Comparison of ENCODE assay signal across 11 cellular contexts in genomic region chr3:4741106-4741403, GRCh38.
DNase-seq lines count a peak whose midpoint lies in the region; ATAC-seq and TF ChIP-seq lines count a peak whose summit lies in the region.
"Had no signal": no experiment of that assay in that cellular context is flagged by ENCODE, and none has a peak within 500 bp of the region (broad histone marks: within the 10 kb centered on the region; RNA-seq: fewer than 3 reads in every experiment).

No MANE protein-coding gene starts in this region.

- peaks cover 2% of the 10 kb centered on the region for H3K9me3 Mint-ChIP-seq in natural killer cell treated with Interleukin-12 subunit alpha and Interleukin-12 subunit beta and Interleukin-15 and Interleukin-18, amount 100 ng/mL, for 72 hours

- peak overlapping the region; percentile 85 for H3K4me3 Mint-ChIP-seq in natural killer cell treated with Interleukin-12 subunit alpha and Interleukin-12 subunit beta and Interleukin-15 and Interleukin-18, amount 100 ng/mL, for 72 hours

- peaks cover 10 to 93% (median 52%) of the 10 kb centered on the region in 9 donors for H3K4me1 ChIP-seq in heart right ventricle
- peaks cover 0 to 5% of the 10 kb centered on the region in 2 donors for H3K4me1 ChIP-seq in uterus

- intact Hi-C loops in heart right ventricle (cut with DNase I) (loop anchor here in 6 of 10 donors (1.0 to 10.0 kb wide), 7 partner anchors 10 to 246 kb away; partner anchors contain the start of gene BHLHE40 (in 1 of the 6)), Right ventricle myocardium inferior (cut with DNase I) (no loop called here), uterus (cut with DNase I; ENCODE audit: low total_unique reads) (no loop called here)

- peak overlapping the region; percentile 61 to 97 (median 87) for H3K27ac ChIP-seq in heart right ventricle
- peak overlapping the region; percentile 93 for H3K27ac ChIP-seq in caudate nucleus (ENCODE audit: low read depth, low read length)
- peak overlapping the region; percentile 94 to 98 for H3K27ac ChIP-seq in uterus
- H3K27ac ChIP-seq: BLaER1 had no signal

- peaks cover 0 to 9% (median 0%) of the 10 kb centered on the region in 11 donors for H3K9me3 ChIP-seq in heart right ventricle
- no peaks in the 10 kb centered on the region for H3K9me3 ChIP-seq in uterus

- H3K4me3 ChIP-seq in heart right ventricle = no peak overlapping the region
- no peak overlapping the region for H3K4me3 ChIP-seq in uterus
- H3K4me3 ChIP-seq: BLaER1 had no signal

- ATAC-seq in heart right ventricle (peak in 1 of 8 donors; percentile 70), Right ventricle myocardium inferior (no peak), GM18505 (IDR thresholded peaks at IDR 0.05; ENCODE audit: unreplicated experiment) (no peak), GM18519 (IDR thresholded peaks at IDR 0.05; ENCODE audit: low FRiP score, unreplicated experiment) (no peak)
- no peak for ATAC-seq in natural killer cell treated with Interleukin-12 subunit alpha and Interleukin-12 subunit beta and Interleukin-15 and Interleukin-18, amount 100 ng/mL, for 72 hours

- H3K36me3 ChIP-seq in heart right ventricle (peaks cover 0 to 27% (median 0%) of the 10 kb centered on the region in 9 donors), uterus (no peaks in the 10 kb centered on the region)

- 41 to 54% methylated on average over 3 of the region's 3 CpGs for WGBS in heart right ventricle, 2 donors

- H3K36me3 Mint-ChIP-seq in natural killer cell treated with Interleukin-12 subunit alpha and Interleukin-12 subunit beta and Interleukin-15 and Interleukin-18, amount 100 ng/mL, for 72 hours = peaks cover 30% of the 10 kb centered on the region

- H3K4me1 Mint-ChIP-seq in natural killer cell treated with Interleukin-12 subunit alpha and Interleukin-12 subunit beta and Interleukin-15 and Interleukin-18, amount 100 ng/mL, for 72 hours (ENCODE audit: low read depth in 2 of 2) = peaks cover 83 to 90% of the 10 kb centered on the region in 2 donors

- TF ChIP-seq POLR2A in uterus (IDR thresholded peaks at IDR 0.05) = no peak
- TF ChIP-seq POLR2A in GM18505 (IDR thresholded peaks at IDR 0.05; ENCODE audit: borderline replicate concordance, extremely low read depth, insufficient read depth, insufficient read length) = no peak

- DNase-seq in heart right ventricle = no peak
- DNase-seq in Right ventricle myocardium inferior (ENCODE audit: missing footprints) = no peak
- DNase-seq in caudate nucleus (lab: John Stamatoyannopoulos, UW) = peak in 2 of 61 donors; percentile 35 to 40
- DNase-seq in natural killer cell treated with Interleukin-12 subunit alpha and Interleukin-12 subunit beta and Interleukin-15 and Interleukin-18, amount 100 ng/mL, for 72 hours (ENCODE audit: low spot score) = no peak
- DNase-seq in uterus = no peak
- no peak for DNase-seq in GF-D8 (lab: John Stamatoyannopoulos, UW)
- DNase-seq: hippocampal formation, NCI-H345 had no signal

- TF ChIP-seq CTCF in heart right ventricle (IDR thresholded peaks at IDR 0.05) (no peak), uterus (IDR thresholded peaks at IDR 0.05) (no peak)

- H3K27me3 ChIP-seq in heart right ventricle = no peaks in the 10 kb centered on the region
- H3K27me3 ChIP-seq in uterus = no peaks in the 10 kb centered on the region
- H3K27me3 ChIP-seq: BLaER1 had no signal

- H3K27ac Mint-ChIP-seq in natural killer cell treated with Interleukin-12 subunit alpha and Interleukin-12 subunit beta and Interleukin-15 and Interleukin-18, amount 100 ng/mL, for 72 hours = peak overlapping the region; percentile 95 to 97

- H3K27me3 Mint-ChIP-seq in natural killer cell treated with Interleukin-12 subunit alpha and Interleukin-12 subunit beta and Interleukin-15 and Interleukin-18, amount 100 ng/mL, for 72 hours = no peaks in the 10 kb centered on the region

Comparison
In these comparisons a context has a peak if more than half of its experiments do, and no peak if none do; other contexts are left out.
1. intact Hi-C loops: an anchor here in heart right ventricle (1.0 to 10.0 kb wide); none called in Right ventricle myocardium inferior and uterus.